Comparison of ENCODE assay signal across 8 cellular contexts in the genomic region with DNA sequence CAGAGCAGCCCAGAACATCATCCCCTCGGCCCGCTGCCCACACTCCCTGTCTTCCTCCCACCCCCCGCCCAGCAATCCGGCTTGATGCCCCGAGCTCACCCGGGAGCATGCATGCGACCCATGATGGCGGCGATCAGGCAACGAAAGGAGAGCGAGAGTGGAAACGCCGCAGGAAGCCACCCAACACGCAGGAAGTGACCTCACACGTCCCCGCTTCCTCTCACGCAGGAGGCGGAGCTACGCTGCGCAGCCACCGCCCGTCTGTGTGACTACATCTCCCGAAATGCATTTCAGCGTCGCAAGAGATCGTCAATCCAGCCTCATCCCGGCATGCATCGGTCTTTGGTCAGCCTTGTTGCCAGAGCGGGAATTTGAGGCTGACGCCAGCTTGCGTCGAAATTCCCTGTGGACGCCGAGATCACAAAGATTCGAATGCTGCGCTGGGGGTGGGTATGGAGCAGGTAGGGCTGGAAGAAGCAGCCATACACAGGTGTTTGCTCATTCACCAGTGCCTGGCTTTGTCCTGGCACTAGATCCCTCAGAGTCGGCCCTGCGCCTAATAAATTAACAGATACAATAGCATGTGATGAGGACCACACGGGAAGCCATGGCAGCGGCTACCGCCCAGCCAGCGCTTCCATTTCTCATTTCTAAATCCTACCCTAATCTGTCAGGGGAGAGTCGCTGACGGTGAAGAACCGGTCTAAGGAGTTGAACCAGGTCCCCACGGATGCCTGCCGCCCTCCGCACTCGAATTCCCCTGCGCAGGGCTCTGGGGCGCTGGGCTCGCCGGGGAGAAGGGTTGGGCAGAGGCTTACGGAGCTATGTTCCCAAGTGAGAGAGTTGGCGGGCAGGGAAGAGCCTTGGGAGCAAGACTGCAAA. TPM values are rescaled to one million over a fixed set of nuclear protein-coding genes. Genes with fewer than 3 reads are reported as not detected.
DNase-seq lines count a peak whose midpoint lies in the region; ATAC-seq and TF ChIP-seq lines count a peak whose summit lies in the region.

A gene (minus strand): TSS at position 148 of the 882 bp plus-strand sequence. CDS start 26 bp downstream, at position 122.

- intact Hi-C loops in CD8-positive, alpha-beta T cell (cut with DNase I, micrococcal nuclease): loop anchor here (1.0 to 10.0 kb wide), 14 partner anchors 129 to 1555 kb away; a partner anchor contains a TSS

- no peaks in the 10 kb centered on the region for H3K27me3 ChIP-seq in CD8-positive, alpha-beta T cell (ENCODE audit: insufficient read depth, low read length)
- H3K27me3 ChIP-seq in lung (ENCODE audit: control insufficient read depth, insufficient read depth): no peaks in the 10 kb centered on the region

- CTCF ChIA-PET in CD8-positive, alpha-beta T cell (lab: Charles Lee): interaction anchor here (1.3 kb wide), 2 partner anchors 15 to 63 kb away, joined by 3 read pairs; no protein-coding TSS in a partner anchor

- DNase-seq in CD8-positive, alpha-beta T cell: peak; percentile 88 to 95 (median 91)
- DNase-seq in HS-27A (ENCODE audit: low read depth) (peak; percentile 97), NK-92 (lab: John Stamatoyannopoulos, UW; ENCODE audit: unreplicated experiment) (peak; percentile 77), lung (ENCODE audit: low spot score) (peak; percentile 97)
- peak; percentile 81 to 88 for DNase-seq in activated CD8-positive, alpha-beta memory T cell treated with anti-CD3 and anti-CD28 coated beads for 1 hour (ENCODE audit: extremely low read depth in 1 of 2, low read depth in 1 of 2)
- peak; percentile 89 for DNase-seq in effector CD8-positive, alpha-beta T cell (lab: John Stamatoyannopoulos, UW)
- peak; percentile 75 to 91 (median 90) for DNase-seq in stimulated activated CD4-positive, alpha-beta T cell treated with anti-CD3 and anti-CD28 coated beads, TNF-alpha, amount 100 ng/mL, for 4 hours (ENCODE audit: low read depth in 3 of 3)

- no peaks in the 10 kb centered on the region for H3K9me3 Mint-ChIP-seq in CD8-positive, alpha-beta T cell

- 0 to 1% methylated on average over 55 of the region's 55 CpGs for WGBS in lung, 2 donors

- no peak for TF ChIP-seq CTCF in CD8-positive, alpha-beta T cell (IDR thresholded peaks at IDR 0.05)
- TF ChIP-seq CTCF in lung (IDR thresholded peaks at IDR 0.05; ENCODE audit: control extremely low read depth, extremely low read depth): no peak

- no peaks in the 10 kb centered on the region for H3K27me3 Mint-ChIP-seq in CD8-positive, alpha-beta T cell (ENCODE audit: low read depth)

- H3K4me1 Mint-ChIP-seq in CD8-positive, alpha-beta T cell (ENCODE audit: low read depth): peaks cover 48% of the 10 kb centered on the region

- ATAC-seq in CD8-positive, alpha-beta T cell: peak; percentile 94
- peak; percentile 97 for ATAC-seq in GM19467 (IDR thresholded peaks at IDR 0.05; ENCODE audit: unreplicated experiment)
- peak; percentile 96 for ATAC-seq in lung (ENCODE audit: insufficient read depth, low FRiP score)

- H3K36me3 ChIP-seq in CD8-positive, alpha-beta T cell (ENCODE audit: insufficient read depth, low read length): peaks cover 26% of the 10 kb centered on the region
- H3K36me3 ChIP-seq in lung (ENCODE audit: control insufficient read depth in 2 of 2, insufficient read depth in 2 of 2, low read length in 2 of 2): peaks cover 4 to 17% of the 10 kb centered on the region in 2 donors

- H3K36me3 Mint-ChIP-seq in CD8-positive, alpha-beta T cell: peaks cover 50% of the 10 kb centered on the region

- peak within 1 kb of the TSS; percentile 99 for H3K27ac Mint-ChIP-seq in CD8-positive, alpha-beta T cell

- peak within 1 kb of the TSS; percentile 99 for H3K4me3 Mint-ChIP-seq in CD8-positive, alpha-beta T cell

- no peaks in the 10 kb centered on the region for H3K9me3 ChIP-seq in CD8-positive, alpha-beta T cell (ENCODE audit: low read length)
- no peaks in the 10 kb centered on the region for H3K9me3 ChIP-seq in lung (ENCODE audit: control insufficient read depth in 2 of 2, insufficient read depth in 1 of 2, low read length in 1 of 2)

- POLR2A ChIA-PET in CD8-positive, alpha-beta T cell (lab: Charles Lee): interaction anchor here (0.7 to 1.7 kb wide), 10 partner anchors 15 to 935 kb away, joined by 3 to 11 read pairs (median 3); a partner anchor contains a TSS

- H3K4me1 ChIP-seq in CD8-positive, alpha-beta T cell (ENCODE audit: insufficient read depth, low read length): peaks cover 25% of the 10 kb centered on the region
- peaks cover 12 to 15% of the 10 kb centered on the region in 2 donors for H3K4me1 ChIP-seq in lung (ENCODE audit: control insufficient read depth in 2 of 2, insufficient read depth in 2 of 2, low read length in 2 of 2)

- H3K4me3 ChIP-seq in CD8-positive, alpha-beta T cell (ENCODE audit: low read depth, low read length): peak within 1 kb of the TSS; percentile 95
- H3K4me3 ChIP-seq in lung: peak within 1 kb of the TSS; percentile 97

- peak within 1 kb of the TSS; percentile 96 for H3K27ac ChIP-seq in CD8-positive, alpha-beta T cell (ENCODE audit: low read depth, low read length)
- H3K27ac ChIP-seq in lung (ENCODE audit: low read depth in 1 of 2, low read length in 1 of 2): peak within 1 kb of the TSS; percentile 95 to 99

RNA-seq across cellular contexts. Expression of the gene that starts here (rescaled TPM):
- 1,000 to 10,000 TPM; 2,112 to 2,169 TPM for total RNA-seq in CD8-positive, alpha-beta T cell
- total RNA-seq in lung: 1,000 to 10,000 TPM in 1 of 2 donors, 100 to 1,000 TPM in 1; 652 to 1,056 TPM
- 1,000 to 10,000 TPM; 1,250 to 1,941 TPM for polyA plus RNA-seq in lung

Comparison
In these comparisons a context has a peak if more than half of its experiments do, and no peak if none do; other contexts are left out.
1. Peak in every context shown above with its lines: DNase-seq, ATAC-seq, H3K4me3 ChIP-seq and H3K27ac ChIP-seq.